In genomic region chr5:123545506-123545905, GRCh38 we compare ENCODE assay signal across 8 cellular contexts. TPM values are rescaled to one million over a fixed set of nuclear protein-coding genes. Genes with fewer than 3 reads are reported as not detected.
A peak's percentile ranks its signal among the peaks of the same experiment; 100 is the strongest.
DNase-seq lines count a peak whose midpoint lies in the region; ATAC-seq and TF ChIP-seq lines count a peak whose summit lies in the region.

No MANE protein-coding gene starts in this region.

- ATAC-seq in body of pancreas (no peak), upper lobe of left lung (ENCODE audit: low FRiP score in 2 of 2) (no peak)
- no peak for ATAC-seq in naive thymus-derived CD4-positive, alpha-beta T cell

- H3K4me3 Mint-ChIP-seq in naive thymus-derived CD4-positive, alpha-beta T cell, result no peak overlapping the region
- no peak overlapping the region for H3K4me3 Mint-ChIP-seq in activated T-helper 1 cell treated with anti-CD3 and anti-CD28 coated beads, Interleukin-12 subunit alpha, Interleukin-12 subunit beta, Interleukin-2, Interleukin-4 antibody, amounts not matched to agents 30 ng/mL and 10 ng/mL and 1 ng/mL, durations not matched to agents 14 hours and 24 hours and 36 hours

- no peaks in the 10 kb centered on the region for H3K27me3 ChIP-seq in body of pancreas
- H3K27me3 ChIP-seq in naive thymus-derived CD4-positive, alpha-beta T cell (ENCODE audit: control insufficient read depth in 2 of 2, insufficient read depth in 2 of 2, low read length in 2 of 2), result no peaks in the 10 kb centered on the region
- no peaks in the 10 kb centered on the region for H3K27me3 ChIP-seq in upper lobe of left lung

- H3K9me3 Mint-ChIP-seq in naive thymus-derived CD4-positive, alpha-beta T cell, result peaks cover 0 to 2% (median 0%) of the 10 kb centered on the region in 11 donors
- no peaks in the 10 kb centered on the region for H3K9me3 Mint-ChIP-seq in activated T-helper 1 cell treated with anti-CD3 and anti-CD28 coated beads, Interleukin-12 subunit alpha, Interleukin-12 subunit beta, Interleukin-2, Interleukin-4 antibody, amounts not matched to agents 30 ng/mL and 10 ng/mL and 1 ng/mL, durations not matched to agents 14 hours and 24 hours and 36 hours

- H3K36me3 ChIP-seq in body of pancreas (replicated peaks in 1 of 2; ENCODE audit: insufficient read depth in 1 of 2, low read depth in 2 of 2) (no peaks in the 10 kb centered on the region), upper lobe of left lung (no peaks in the 10 kb centered on the region)
- H3K36me3 ChIP-seq in naive thymus-derived CD4-positive, alpha-beta T cell (ENCODE audit: control insufficient read depth in 2 of 3, insufficient read depth in 3 of 3, low read length in 3 of 3), result no peaks in the 10 kb centered on the region

- WGBS in body of pancreas, 2 donors, result 70 to 77% methylated on average over 7 of the region's 7 CpGs
- 87 to 91% methylated on average over 7 of the region's 7 CpGs for WGBS in upper lobe of left lung, 2 donors

- TF ChIP-seq EP300 in upper lobe of left lung (IDR thresholded peaks at IDR 0.05), result no peak

- peaks cover 35 to 79% (median 56%) of the 10 kb centered on the region in 7 donors for H3K4me1 Mint-ChIP-seq in naive thymus-derived CD4-positive, alpha-beta T cell
- H3K4me1 Mint-ChIP-seq in activated T-helper 1 cell treated with anti-CD3 and anti-CD28 coated beads, Interleukin-12 subunit alpha, Interleukin-12 subunit beta, Interleukin-2, Interleukin-4 antibody, amounts not matched to agents 30 ng/mL and 10 ng/mL and 1 ng/mL, durations not matched to agents 14 hours and 24 hours and 36 hours (ENCODE audit: low read depth), result peaks cover 55% of the 10 kb centered on the region

- no peak overlapping the region for H3K4me3 ChIP-seq in body of pancreas
- H3K4me3 ChIP-seq in naive thymus-derived CD4-positive, alpha-beta T cell (ENCODE audit: low read length), result no peak overlapping the region
- H3K4me3 ChIP-seq in upper lobe of left lung, result no peak overlapping the region

- H3K27ac ChIP-seq in body of pancreas (no peak overlapping the region), upper lobe of left lung (no peak overlapping the region)
- H3K27ac ChIP-seq in naive thymus-derived CD4-positive, alpha-beta T cell (ENCODE audit: low read depth, low read length), result no peak overlapping the region

- CTCF ChIA-PET in naive thymus-derived CD4-positive, alpha-beta T cell (lab: Charles Lee), result no interaction called here

- H3K4me1 ChIP-seq in body of pancreas (no peaks in the 10 kb centered on the region), upper lobe of left lung (peaks cover 0 to 16% (median 7%) of the 10 kb centered on the region in 4 donors)
- H3K4me1 ChIP-seq in naive thymus-derived CD4-positive, alpha-beta T cell (ENCODE audit: control insufficient read depth in 2 of 2, insufficient read depth in 2 of 2, low read length in 2 of 2), result peaks cover 9 to 19% of the 10 kb centered on the region in 2 donors

- POLR2A ChIA-PET in naive thymus-derived CD4-positive, alpha-beta T cell (lab: Charles Lee), result interaction anchor here (1.0 kb wide), 1 partner anchor 122 kb away, joined by 3 read pairs; the partner anchor contains the start of gene CEP120

- TF ChIP-seq POLR2A in body of pancreas (IDR thresholded peaks at IDR 0.05) (no peak), upper lobe of left lung (IDR thresholded peaks at IDR 0.05) (no peak)

- H3K27ac Mint-ChIP-seq in naive thymus-derived CD4-positive, alpha-beta T cell, result no peak overlapping the region
- H3K27ac Mint-ChIP-seq in activated T-helper 1 cell treated with anti-CD3 and anti-CD28 coated beads, Interleukin-12 subunit alpha, Interleukin-12 subunit beta, Interleukin-2, Interleukin-4 antibody, amounts not matched to agents 30 ng/mL and 10 ng/mL and 1 ng/mL, durations not matched to agents 14 hours and 24 hours and 36 hours, result no peak overlapping the region

- H3K27me3 Mint-ChIP-seq in naive thymus-derived CD4-positive, alpha-beta T cell, result no peaks in the 10 kb centered on the region
- no peaks in the 10 kb centered on the region for H3K27me3 Mint-ChIP-seq in activated T-helper 1 cell treated with anti-CD3 and anti-CD28 coated beads, Interleukin-12 subunit alpha, Interleukin-12 subunit beta, Interleukin-2, Interleukin-4 antibody, amounts not matched to agents 30 ng/mL and 10 ng/mL and 1 ng/mL, durations not matched to agents 14 hours and 24 hours and 36 hours (ENCODE audit: insufficient read depth)

- H3K9me3 ChIP-seq in body of pancreas (no peaks in the 10 kb centered on the region), upper lobe of left lung (no peaks in the 10 kb centered on the region)
- H3K9me3 ChIP-seq in naive thymus-derived CD4-positive, alpha-beta T cell (ENCODE audit: control insufficient read depth in 2 of 3, low read length in 3 of 3), result no peaks in the 10 kb centered on the region

- TF ChIP-seq CTCF in body of pancreas (IDR thresholded peaks at IDR 0.05) (peak in 5 of 7 experiments; percentile 14 to 35 (median 25)), upper lobe of left lung (IDR thresholded peaks at IDR 0.05) (peak in 3 of 6 experiments; percentile 13 to 24 (median 14))

- intact Hi-C loops in body of pancreas (cut with DNase I), result no loop called here
- intact Hi-C loops in naive thymus-derived CD4-positive, alpha-beta T cell (cut with micrococcal nuclease), result loop anchor here (1.0 kb wide), 2 partner anchors 33 to 122 kb away; partner anchors contain the start of genes CEP120 (in 2 of the 2) and CSNK1G3 (in 1 of the 2)
- intact Hi-C loops in activated T-helper 1 cell treated with anti-CD3 and anti-CD28 coated beads, Interleukin-12 subunit alpha, Interleukin-12 subunit beta, Interleukin-2, Interleukin-4 antibody, amounts not matched to agents 30 ng/mL and 10 ng/mL and 1 ng/mL, durations not matched to agents 14 hours and 24 hours and 36 hours (cut with micrococcal nuclease), result no loop called here

- peak; percentile 45 for DNase-seq in ELR (ENCODE audit: low read depth)
- DNase-seq in NCI-H1048 (lab: John Stamatoyannopoulos, UW), result peak; percentile 0
- DNase-seq in body of pancreas, result peak in 2 of 4 donors; percentile 7 to 22
- DNase-seq in naive thymus-derived CD4-positive, alpha-beta T cell, result peak in 7 of 9 donors; percentile 2 to 27 (median 9)
- no peak for DNase-seq in globus pallidus (ENCODE audit: low spot score)
- DNase-seq in upper lobe of left lung, result no peak
- DNase-seq in activated T-helper 1 cell treated with anti-CD3 and anti-CD28 coated beads, Interleukin-12 subunit alpha, Interleukin-12 subunit beta, Interleukin-2, Interleukin-4 antibody, amounts not matched to agents 30 ng/mL and 10 ng/mL and 1 ng/mL, durations not matched to agents 14 hours and 24 hours and 36 hours (ENCODE audit: low spot score), result no peak
- DNase-seq in cerebellar nuclear complex (lab: John Stamatoyannopoulos, UW), result no peak

- H3K36me3 Mint-ChIP-seq in naive thymus-derived CD4-positive, alpha-beta T cell, result peaks cover 0 to 24% (median 10%) of the 10 kb centered on the region in 5 donors
- peaks cover 12% of the 10 kb centered on the region for H3K36me3 Mint-ChIP-seq in activated T-helper 1 cell treated with anti-CD3 and anti-CD28 coated beads, Interleukin-12 subunit alpha, Interleukin-12 subunit beta, Interleukin-2, Interleukin-4 antibody, amounts not matched to agents 30 ng/mL and 10 ng/mL and 1 ng/mL, durations not matched to agents 14 hours and 24 hours and 36 hours (ENCODE audit: low read depth)

RNA-seq across cellular contexts. Expression of gene CSNK1G3, which starts 33.5 kb away (rescaled TPM):
- 10 to 100 TPM; 22.4 to 22.6 TPM for total RNA-seq in body of pancreas
- total RNA-seq in naive thymus-derived CD4-positive, alpha-beta T cell, result 10 to 100 TPM; 33.1 to 83.8 (median 71.0) TPM
- polyA plus RNA-seq in naive thymus-derived CD4-positive, alpha-beta T cell, result 10 to 100 TPM; 20.0 to 25.6 TPM
- 10 to 100 TPM; 23.5 to 61.5 (median 34.5) TPM for total RNA-seq in upper lobe of left lung
- total RNA-seq in activated T-helper 1 cell treated with anti-CD3 and anti-CD28 coated beads, Interleukin-12 subunit alpha, Interleukin-12 subunit beta, Interleukin-2, Interleukin-4 antibody, amounts not matched to agents 30 ng/mL and 10 ng/mL and 1 ng/mL, durations not matched to agents 14 hours and 24 hours and 36 hours, result 39.6 and 45.8 TPM in 2 replicates

Comparison
In these comparisons a context has a peak if more than half of its experiments do, and no peak if none do; other contexts are left out.
1. DNase-seq: peak in ELR (single experiment), NCI-H1048 (single experiment) and naive thymus-derived CD4-positive, alpha-beta T cell (7 of 9); none in globus pallidus (single experiment), upper lobe of left lung (0 of 2), activated T-helper 1 cell treated with anti-CD3 and anti-CD28 coated beads, Interleukin-12 subunit alpha, Interleukin-12 subunit beta, Interleukin-2, Interleukin-4 antibody, amounts not matched to agents 30 ng/mL and 10 ng/mL and 1 ng/mL, durations not matched to agents 14 hours and 24 hours and 36 hours (single experiment) and cerebellar nuclear complex (0 of 2).
2. intact Hi-C loops: an anchor here in naive thymus-derived CD4-positive, alpha-beta T cell (1.0 kb wide); none called in body of pancreas and activated T-helper 1 cell treated with anti-CD3 and anti-CD28 coated beads, Interleukin-12 subunit alpha, Interleukin-12 subunit beta, Interleukin-2, Interleukin-4 antibody, amounts not matched to agents 30 ng/mL and 10 ng/mL and 1 ng/mL, durations not matched to agents 14 hours and 24 hours and 36 hours.